Comparison of ENCODE assay signal across 21 cellular contexts in genomic region chr2:239564587-239564986, GRCh38.
"Had no signal": no experiment of that assay in that cellular context is flagged by ENCODE, and none has a peak within 500 bp of the region (broad histone marks: within the 10 kb centered on the region; RNA-seq: fewer than 3 reads in every experiment).

No MANE protein-coding gene starts in this region.

- DNase-seq: dorsolateral prefrontal cortex; effector CD4-positive, alpha-beta T cell; mucosa of descending colon; naive B cell; stimulated activated CD4-positive, alpha-beta T cell treated with anti-CD3 and anti-CD28 coated beads, Interleukin-4, amount 100 ng/mL, for 4 hours; stimulated activated naive CD8-positive, alpha-beta T cell treated with anti-CD3 and anti-CD28 coated beads, Interleukin-15, Interleukin-2, amounts not matched to agents 100 U/mL and 50 U/mL, for 24 hours; substantia nigra had no signal

- H3K4me1 ChIP-seq: pancreas, upper lobe of left lung had no signal

- H3K9me3 Mint-ChIP-seq: memory B cell; mesothelial cell of epicardium; naive B cell; natural killer cell treated with Interleukin-12 subunit alpha and Interleukin-12 subunit beta and Interleukin-15 and Interleukin-18, amount 100 ng/mL, for 72 hours; neural crest cell; stimulated activated memory B cell treated with anti-CD40 and anti-IgM and Interleukin-4, amounts not matched to agents 10 μg/mL and 1 μg/mL and 100 μg/mL, for 72 hours had no signal

- H3K9me3 ChIP-seq: mucosa of descending colon, neutrophil, pancreas, thoracic aorta, tibial nerve, upper lobe of left lung had no signal

- H3K36me3 Mint-ChIP-seq: memory B cell; mesothelial cell of epicardium; naive B cell; natural killer cell treated with Interleukin-12 subunit alpha and Interleukin-12 subunit beta and Interleukin-15 and Interleukin-18, amount 100 ng/mL, for 72 hours; stimulated activated memory B cell treated with anti-CD40 and anti-IgM and Interleukin-4, amounts not matched to agents 10 μg/mL and 1 μg/mL and 100 μg/mL, for 72 hours had no signal

- ATAC-seq: left lobe of liver; mucosa of descending colon; natural killer cell treated with Interleukin-12 subunit alpha and Interleukin-12 subunit beta and Interleukin-15 and Interleukin-18, amount 100 ng/mL, for 72 hours; pancreas; sciatic nerve; stimulated activated memory B cell treated with anti-CD40 and anti-IgM and Interleukin-4, amounts not matched to agents 10 μg/mL and 1 μg/mL and 100 μg/mL, for 72 hours; stimulated activated naive CD8-positive, alpha-beta T cell treated with anti-CD3 and anti-CD28 coated beads, Interleukin-15, Interleukin-2, amounts not matched to agents 100 U/mL and 50 U/mL, for 24 hours had no signal

- H3K4me3 Mint-ChIP-seq: memory B cell; mesothelial cell of epicardium; naive B cell; natural killer cell treated with Interleukin-12 subunit alpha and Interleukin-12 subunit beta and Interleukin-15 and Interleukin-18, amount 100 ng/mL, for 72 hours; neural crest cell; stimulated activated memory B cell treated with anti-CD40 and anti-IgM and Interleukin-4, amounts not matched to agents 10 μg/mL and 1 μg/mL and 100 μg/mL, for 72 hours had no signal

- H3K27me3 ChIP-seq: dorsolateral prefrontal cortex, pancreas, tibial nerve, upper lobe of left lung had no signal

- H3K27ac ChIP-seq: dorsolateral prefrontal cortex, neutrophil, pancreas, thoracic aorta, tibial nerve, upper lobe of left lung had no signal

- H3K4me1 Mint-ChIP-seq: memory B cell; naive B cell; neural crest cell; stimulated activated memory B cell treated with anti-CD40 and anti-IgM and Interleukin-4, amounts not matched to agents 10 μg/mL and 1 μg/mL and 100 μg/mL, for 72 hours had no signal

- H3K36me3 ChIP-seq: neutrophil, pancreas, thoracic aorta, tibial nerve, upper lobe of left lung had no signal

- H3K27ac Mint-ChIP-seq: memory B cell; mesothelial cell of epicardium; naive B cell; natural killer cell treated with Interleukin-12 subunit alpha and Interleukin-12 subunit beta and Interleukin-15 and Interleukin-18, amount 100 ng/mL, for 72 hours; progenitor cell of endocrine pancreas; stimulated activated memory B cell treated with anti-CD40 and anti-IgM and Interleukin-4, amounts not matched to agents 10 μg/mL and 1 μg/mL and 100 μg/mL, for 72 hours had no signal

- H3K4me3 ChIP-seq: dorsolateral prefrontal cortex, lung, mucosa of descending colon, pancreas, thoracic aorta, tibial nerve, upper lobe of left lung had no signal
